In genomic region chr4:164381859-164382258, GRCh38 we compare ENCODE assay signal across 18 cellular contexts.
"Had no signal": no experiment of that assay in that cellular context is flagged by ENCODE, and none has a peak within 500 bp of the region (broad histone marks: within the 10 kb centered on the region; RNA-seq: fewer than 3 reads in every experiment).

No MANE protein-coding gene starts in this region.

- ATAC-seq: heart left ventricle; naive thymus-derived CD8-positive, alpha-beta T cell; psoas muscle; right lobe of liver; stimulated activated naive CD8-positive, alpha-beta T cell treated with anti-CD3 and anti-CD28 coated beads, Interleukin-15, Interleukin-2, amounts not matched to agents 100 U/mL and 50 U/mL, for 24 hours had no signal

- H2AFZ ChIP-seq: parathyroid adenoma had no signal

- H3K9ac ChIP-seq: parathyroid adenoma had no signal

- H3K27ac Mint-ChIP-seq: naive thymus-derived CD8-positive, alpha-beta T cell had no signal

- H3K4me3 ChIP-seq: heart left ventricle, psoas muscle, right lobe of liver, upper lobe of left lung, uterus had no signal

- DNase-seq: cerebellar nuclear complex; dermis blood vessel endothelial cell; effector CD4-positive, alpha-beta T cell; foreskin melanocyte; heart left ventricle; kidney glomerular epithelial cell; mesendoderm; naive thymus-derived CD8-positive, alpha-beta T cell; psoas muscle; retina; right lobe of liver; stimulated activated CD4-positive, alpha-beta T cell treated with anti-CD3 and anti-CD28 coated beads, Interleukin-12 subunit alpha, Interleukin-12 subunit beta, amount 100 ng/mL, for 4 hours; stimulated activated naive CD8-positive, alpha-beta T cell treated with anti-CD3 and anti-CD28 coated beads, Interleukin-15, Interleukin-2, amounts not matched to agents 100 U/mL and 50 U/mL, for 24 hours; tibial artery; upper lobe of left lung; uterus had no signal

- H3K27me3 ChIP-seq: uterus had no signal

- H3K9me3 ChIP-seq: heart left ventricle, psoas muscle, right lobe of liver, tibial artery, upper lobe of left lung, uterus had no signal

- H3K36me3 ChIP-seq: heart left ventricle, right lobe of liver, tibial artery, upper lobe of left lung, uterus had no signal

- H3K4me1 ChIP-seq: parathyroid adenoma, psoas muscle, right lobe of liver, uterus had no signal

- H3K79me2 ChIP-seq: parathyroid adenoma had no signal

- H3K4me3 Mint-ChIP-seq: naive thymus-derived CD8-positive, alpha-beta T cell had no signal

- H3K27ac ChIP-seq: heart left ventricle, parathyroid adenoma, psoas muscle, right lobe of liver, skin epidermis, tibial artery, upper lobe of left lung, uterus had no signal

- H3K36me3 Mint-ChIP-seq: naive thymus-derived CD8-positive, alpha-beta T cell had no signal
